Comparison of ENCODE assay signal across 4 cellular contexts in the genomic region with DNA sequence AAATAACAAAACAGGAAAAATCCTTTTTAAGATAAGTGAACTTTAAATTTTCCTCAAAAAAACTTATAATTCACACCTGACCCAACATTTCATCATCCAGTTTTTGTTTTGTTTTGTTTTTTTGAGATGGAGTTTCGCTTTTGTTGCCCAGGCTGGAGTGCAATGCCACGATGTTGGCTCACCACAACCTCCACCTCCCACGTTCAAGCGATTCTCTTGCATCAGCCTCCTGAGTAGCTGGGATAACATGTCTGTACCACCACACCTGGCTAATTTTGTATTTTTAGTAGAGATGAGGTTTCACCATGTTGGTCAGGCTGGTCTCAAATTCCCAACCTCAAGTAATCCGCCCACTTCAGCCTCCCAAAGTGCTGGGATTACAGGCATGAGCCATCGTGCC. TPM values are rescaled to one million over a fixed set of nuclear protein-coding genes. Genes with fewer than 3 reads are reported as not detected.
"Had no signal": no experiment of that assay in that cellular context is flagged by ENCODE, and none has a peak within 500 bp of the region (broad histone marks: within the 10 kb centered on the region; RNA-seq: fewer than 3 reads in every experiment).

No MANE protein-coding gene starts in this region.

RNA-seq across cellular contexts. Expression of gene ZNF878, which starts 30.6 kb away (rescaled TPM):
- total RNA-seq: ascending aorta, bronchial epithelial cell, cardiac muscle cell, T-helper 17 cell had no signal

RNA-seq across cellular contexts. Expression of gene ZNF433, which starts 47.9 kb away (rescaled TPM):
- total RNA-seq: ascending aorta had no signal
